In genomic region chr12:121499929-121500793, GRCh38 we compare ENCODE assay signal across 8 cellular contexts.
A peak's percentile ranks its signal among the peaks of the same experiment; 100 is the strongest.
DNase-seq lines count a peak whose midpoint lies in the region; ATAC-seq, FAIRE-seq and TF ChIP-seq lines count a peak whose summit lies in the region.

No MANE protein-coding gene starts in this region.

- no peak overlapping the region for H3K27ac ChIP-seq in IMR-90 (ENCODE audit: insufficient read depth, low read length)

- no TSS peak for BruUV-seq in IMR-90 (replicated peaks; lab: Mats Ljungman, UMichigan)

- H3K9me3 ChIP-seq in IMR-90 (ENCODE audit: control insufficient read depth, insufficient read depth, low read length), result no peaks in the 10 kb centered on the region

- peak; percentile 61 for FAIRE-seq in RCC 7860 (lab: Jason Lieb, UNC)

- no peaks in the 10 kb centered on the region for H4K20me1 ChIP-seq in IMR-90 (ENCODE audit: insufficient read depth, low read length)

- TF ChIP-seq CTCF in IMR-90 (conservative IDR thresholded peaks at IDR 0.05; ENCODE audit: low read depth, low read length) (peak; percentile 91), fibroblast of mammary gland (conservative IDR thresholded peaks at IDR 0.05; ENCODE audit: control insufficient read depth, insufficient read depth, low read depth, low read length) (peak; percentile 92), neural crest cell (conservative IDR thresholded peaks at IDR 0.05) (peak; percentile 98)

- TF ChIP-seq POLR2A in IMR-90 (IDR thresholded peaks at IDR 0.05; ENCODE audit: low read depth, low read length), result no peak

- H3K18ac ChIP-seq in IMR-90 (ENCODE audit: low read depth, low read length), result no peak overlapping the region

- DNase-seq in DMS114 treated with DMSO at 0.1 percent for 48 hours (lab: John Stamatoyannopoulos, UW; ENCODE audit: unreplicated experiment) (peak; percentile 37), IMR-90 (peak; percentile 59), RCC 7860 (ENCODE audit: low spot score) (peak; percentile 41), activated T-helper 1 cell treated with Interleukin-2 at 50 U/mL for 16 hours (ENCODE audit: low read depth) (peak; percentile 60), fibroblast of mammary gland (ENCODE audit: low read depth) (peak; percentile 49), neural crest cell (ENCODE audit: low read depth, low spot score) (peak; percentile 72)
- DNase-seq in stimulated activated naive CD4-positive, alpha-beta T cell (lab: John Stamatoyannopoulos, UW), result peak; percentile 26 to 77 (median 67)

- H3K79me1 ChIP-seq in IMR-90 (ENCODE audit: low read depth in 1 of 2, low read length in 2 of 2), result no peaks in the 10 kb centered on the region; a peak in 2 of 4 replicates

- H3K4me3 Mint-ChIP-seq in neural crest cell, result peak overlapping the region; percentile 31

- peaks cover 9% of the 10 kb centered on the region for H3K4me1 Mint-ChIP-seq in neural crest cell

- H3K27ac Mint-ChIP-seq in neural crest cell (ENCODE audit: unreplicated experiment), result peak overlapping the region; percentile 54

- no peak overlapping the region for H2BK20ac ChIP-seq in IMR-90 (ENCODE audit: low read depth, low read length)

- H3K36me3 Mint-ChIP-seq in neural crest cell (ENCODE audit: low read depth), result no peaks in the 10 kb centered on the region

- in situ Hi-C loops in IMR-90 (cut with MboI; ENCODE audit: low sequenced_read_pairs), result no loop called here

- H3K4me1 ChIP-seq in IMR-90 (ENCODE audit: control insufficient read depth, insufficient read depth, low read length), result no peaks in the 10 kb centered on the region

- H3K4me2 ChIP-seq in IMR-90 (ENCODE audit: low read depth, low read length), result no peak overlapping the region

- no peak overlapping the region for H3K4me3 ChIP-seq in IMR-90 (ENCODE audit: insufficient read depth, low read depth, low read length)
- no peak overlapping the region for H3K4me3 ChIP-seq in fibroblast of mammary gland (ENCODE audit: control insufficient read depth, low read depth, low read length)

- no peak overlapping the region for H3K9ac ChIP-seq in IMR-90 (ENCODE audit: low read depth, low read length)

- H3K14ac ChIP-seq in IMR-90 (replicated peaks; ENCODE audit: low read depth, low read length), result no peak overlapping the region

- H3K36me3 ChIP-seq in IMR-90 (ENCODE audit: control insufficient read depth, insufficient read depth, low read length), result peaks cover 2% of the 10 kb centered on the region

- intact Hi-C loops in IMR-90 (cut with micrococcal nuclease), result loop anchor here (1.0 to 5.0 kb wide), 5 partner anchors 37 to 182 kb away; partner anchors contain the start of genes MORN3 and ORAI1

- H2BK15ac ChIP-seq in IMR-90 (ENCODE audit: low read depth, low read length), result no peak overlapping the region

- no peak overlapping the region for H2AK9ac ChIP-seq in IMR-90 (replicated peaks; ENCODE audit: low read depth, low read length, poor library complexity)

- no peaks in the 10 kb centered on the region for H3K9me3 Mint-ChIP-seq in neural crest cell

- dilution Hi-C loops in IMR-90 (cut with HindIII; ENCODE audit: low sequenced_read_pairs, unreplicated experiment), result no loop called here

- H3K27me3 Mint-ChIP-seq in neural crest cell (ENCODE audit: low read depth), result no peaks in the 10 kb centered on the region

- H2BK120ac ChIP-seq in IMR-90 (ENCODE audit: low read depth, low read length), result no peak overlapping the region

- peak; percentile 80 for TF ChIP-seq RAD21 in IMR-90 (IDR thresholded peaks at IDR 0.05; ENCODE audit: low read length)

- no peaks in the 10 kb centered on the region for H3K27me3 ChIP-seq in IMR-90 (ENCODE audit: control insufficient read depth, insufficient read depth, low read length)

- WGBS in IMR-90 (ENCODE audit: extremely low coverage in 2 of 2, insufficient read length in 1 of 2), 2 experiments, result 14% methylated on average over 1 of the region's 21 CpGs; no CpG with 5 or more reads in 1 of the 2 experiments

- CTCF ChIA-PET in IMR-90 (lab: Yijun Ruan, JAX), result interaction anchor here (1.0 to 1.5 kb wide), 3 partner anchors 8 to 52 kb away, joined by 3 to 4 read pairs (median 3); no protein-coding TSS in a partner anchor

- no peak overlapping the region for H3K4ac ChIP-seq in IMR-90 (ENCODE audit: low read depth, low read length)

- H2AK5ac ChIP-seq in IMR-90 (ENCODE audit: low read depth, low read length), result 0 out of 2 replicates have a peak overlapping the region, but pooled peaks have one; percentile 19

- peak; percentile 98 for ATAC-seq in IMR-90 (ENCODE audit: low read depth)
- ATAC-seq in HG02938 (IDR thresholded peaks at IDR 0.05; ENCODE audit: unreplicated experiment), result no peak

- no peak overlapping the region for H2BK5ac ChIP-seq in IMR-90 (ENCODE audit: low read depth, low read length, poor library complexity, severe bottlenecking)

- no peak overlapping the region for H3K56ac ChIP-seq in IMR-90 (ENCODE audit: extremely low read depth, insufficient read depth, low read length)

- POLR2A ChIA-PET in IMR-90 (lab: Charles Lee; ENCODE audit: unreplicated experiment), result no interaction called here

- no peak overlapping the region for H4K91ac ChIP-seq in IMR-90 (ENCODE audit: insufficient read depth, low read depth, low read length)

- no peak overlapping the region for H4K8ac ChIP-seq in IMR-90 (ENCODE audit: low read depth in 2 of 2, low read length in 2 of 2)

- H3K9me1 ChIP-seq in IMR-90 (ENCODE audit: insufficient read depth, low read length), result no peaks in the 10 kb centered on the region

- no peak overlapping the region for H3K23ac ChIP-seq in IMR-90 (ENCODE audit: low read depth, low read length)

- peak overlapping the region; percentile 66 for H2AFZ ChIP-seq in IMR-90 (replicated peaks; ENCODE audit: low read length, poor library complexity)

- no peak overlapping the region for H4K5ac ChIP-seq in IMR-90 (ENCODE audit: low read depth, low read length)

TF ChIP-seq in IMR-90, 13 proteins besides CTCF, POLR2A, EP300 and RAD21:
- TF ChIP-seq MXI1 (IDR thresholded peaks at IDR 0.05; ENCODE audit: borderline replicate concordance, low read depth, low read length) (no peak), BHLHE40 (IDR thresholded peaks at IDR 0.05; ENCODE audit: low read depth, low read length) (no peak), SMC3 (IDR thresholded peaks at IDR 0.05; ENCODE audit: low read depth, low read length) (peak; percentile 92), FOS (IDR thresholded peaks at IDR 0.05; ENCODE audit: low read depth, low read length) (no peak)
TF ChIP-seq in IMR-90: peak in this region for 1.
